10 cellular contexts compared by ENCODE assay signal in the genomic region with DNA sequence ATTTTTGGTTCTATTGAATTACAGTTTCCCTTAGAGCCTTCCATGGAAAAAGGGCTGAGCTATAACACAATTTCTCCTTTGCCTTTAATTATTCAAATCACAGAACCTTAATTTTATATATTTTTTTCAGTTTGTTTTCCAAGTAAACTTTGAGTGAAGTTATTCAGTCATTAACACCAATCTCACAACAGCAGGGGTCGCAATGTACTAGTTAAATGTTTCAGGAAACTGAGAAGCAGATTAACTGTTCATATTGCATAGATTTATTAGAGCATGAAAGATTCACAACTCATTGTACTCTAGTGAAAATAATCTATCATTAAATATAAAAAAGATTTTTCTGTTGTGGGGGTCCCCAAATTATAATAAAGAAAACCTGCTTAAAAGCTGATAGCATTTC.
A peak's percentile ranks its signal among the peaks of the same experiment; 100 is the strongest.
DNase-seq lines count a peak whose midpoint lies in the region; ATAC-seq and TF ChIP-seq lines count a peak whose summit lies in the region.
"Had no signal": no experiment of that assay in that cellular context is flagged by ENCODE, and none has a peak within 500 bp of the region (broad histone marks: within the 10 kb centered on the region; RNA-seq: fewer than 3 reads in every experiment).

No MANE protein-coding gene starts in this region.

- DNase-seq in NCI-H1417 (lab: John Stamatoyannopoulos, UW) (peak; percentile 1 to 58 (median 54)), NCI-H1417 treated with DMSO at 0.1 percent for 48 hours (lab: John Stamatoyannopoulos, UW) (no peak), MV-4-11 (lab: John Stamatoyannopoulos, UW) (peak; percentile 38), astrocyte of the spinal cord (ENCODE audit: low read depth, low spot score) (peak; percentile 61), naive B cell (peak; percentile 2), UCSD-AML1 (lab: John Stamatoyannopoulos, UW; ENCODE audit: unreplicated experiment) (no peak), kidney glomerular epithelial cell (lab: John Stamatoyannopoulos, UW) (no peak)

- TF ChIP-seq CTCF in astrocyte of the spinal cord (IDR thresholded peaks at IDR 0.05; ENCODE audit: low read depth, low read length) = peak; percentile 31

- no peak overlapping the region for H3K27ac Mint-ChIP-seq in naive B cell
- H3K27ac Mint-ChIP-seq: CD4-positive, CD25-positive, alpha-beta regulatory T cell had no signal

- H3K4me3 Mint-ChIP-seq in naive B cell = no peak overlapping the region
- H3K4me3 Mint-ChIP-seq: CD4-positive, CD25-positive, alpha-beta regulatory T cell had no signal

- H3K36me3 Mint-ChIP-seq in naive B cell = peaks cover 4 to 13% of the 10 kb centered on the region in 2 donors

- ATAC-seq in naive B cell (ENCODE audit: low read depth in 2 of 2) (no peak), HG02623 (IDR thresholded peaks at IDR 0.05; ENCODE audit: unreplicated experiment) (no peak)

- in situ Hi-C loops in astrocyte of the spinal cord (cut with HindIII; ENCODE audit: low sequenced_read_pairs) = no loop called here

- no peaks in the 10 kb centered on the region for H3K27me3 Mint-ChIP-seq in naive B cell
- H3K27me3 Mint-ChIP-seq: CD4-positive, CD25-positive, alpha-beta regulatory T cell had no signal

- H3K4me3 ChIP-seq in astrocyte of the spinal cord (ENCODE audit: low read depth, low read length) = no peak overlapping the region
- H3K4me3 ChIP-seq: pancreas had no signal

- H3K9me3 Mint-ChIP-seq in naive B cell = peaks cover 0 to 10% (median 2%) of the 10 kb centered on the region in 7 donors

- peaks cover 0 to 6% (median 0%) of the 10 kb centered on the region in 3 donors for H3K4me1 Mint-ChIP-seq in naive B cell
- H3K4me1 Mint-ChIP-seq: CD4-positive, CD25-positive, alpha-beta regulatory T cell had no signal

Comparison
In these comparisons a context has a peak if more than half of its experiments do, and no peak if none do; other contexts are left out.
1. DNase-seq: peak in NCI-H1417 (3 of 3), MV-4-11 (single experiment), astrocyte of the spinal cord (single experiment) and naive B cell (single experiment); none in NCI-H1417 treated with DMSO at 0.1 percent for 48 hours (single experiment), UCSD-AML1 (single experiment) and kidney glomerular epithelial cell (single experiment).